1 cellular context compared by ENCODE assay signal in the genomic region with DNA sequence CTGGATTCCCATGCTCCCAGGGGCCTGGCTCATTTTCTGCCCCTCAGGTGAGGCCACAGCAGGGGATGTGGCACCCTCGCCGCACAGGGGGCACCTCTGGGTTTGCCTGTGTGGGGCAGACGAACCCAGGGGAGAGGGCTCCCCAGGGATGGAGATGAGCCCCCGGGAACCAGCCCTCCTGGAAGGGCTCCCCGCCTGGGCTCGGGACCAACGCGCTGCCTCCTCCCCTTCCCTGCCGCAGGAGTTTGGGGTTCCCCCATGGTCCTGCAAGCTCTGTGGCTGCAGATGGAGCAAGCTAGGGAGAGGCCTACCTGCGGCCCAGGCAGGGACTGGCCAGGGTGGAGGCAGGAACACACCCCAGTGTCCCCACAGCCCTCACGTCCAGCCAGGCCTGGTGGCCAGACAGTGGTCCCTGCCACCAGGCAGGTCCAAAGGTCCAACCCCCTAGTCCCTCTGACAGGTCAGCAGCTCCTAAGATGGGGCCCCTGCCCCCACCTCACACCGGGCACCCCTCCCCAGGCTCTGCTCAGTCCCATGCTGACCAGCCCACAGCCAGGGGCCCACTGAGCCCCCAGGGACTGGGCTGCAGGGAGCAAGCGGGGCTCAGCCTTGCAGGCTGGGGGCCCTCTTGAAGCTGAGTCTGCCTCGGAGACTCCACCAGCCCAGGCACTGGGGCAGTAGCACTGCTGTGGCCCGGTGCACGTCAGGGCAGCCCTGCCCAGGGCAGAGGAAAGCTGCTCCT.
TF ChIP-seq lines count a peak whose summit lies in the region.

No MANE protein-coding gene starts in this region.

TF ChIP-seq in HepG2, 621 proteins besides CTCF, POLR2A, EP300 and RAD21 (continued from another document and continues in another):
- TF ChIP-seq GLI4 (CRISPR knock-in tag; IDR thresholded peaks at IDR 0.05; ENCODE audit: borderline replicate concordance) = no peak
- TF ChIP-seq ISL2 (CRISPR knock-in tag; IDR thresholded peaks at IDR 0.05) = no peak
- no peak for TF ChIP-seq GZF1 (CRISPR knock-in tag; IDR thresholded peaks at IDR 0.05)
- TF ChIP-seq ZNF326 (CRISPR knock-in tag; IDR thresholded peaks at IDR 0.05; ENCODE audit: borderline replicate concordance) = no peak
- TF ChIP-seq KLF6 (CRISPR knock-in tag; IDR thresholded peaks at IDR 0.05) = no peak
- peak; percentile 14; the same call in 1 of the 2 replicates for TF ChIP-seq TAF1 (CRISPR knock-in tag; IDR thresholded peaks at IDR 0.05)
- no peak; the same call in none of the 2 replicates for TF ChIP-seq RXRA (CRISPR knock-in tag; IDR thresholded peaks at IDR 0.05)
- TF ChIP-seq KLF13 (CRISPR knock-in tag; IDR thresholded peaks at IDR 0.05) = no peak
- TF ChIP-seq, protein P1, sequence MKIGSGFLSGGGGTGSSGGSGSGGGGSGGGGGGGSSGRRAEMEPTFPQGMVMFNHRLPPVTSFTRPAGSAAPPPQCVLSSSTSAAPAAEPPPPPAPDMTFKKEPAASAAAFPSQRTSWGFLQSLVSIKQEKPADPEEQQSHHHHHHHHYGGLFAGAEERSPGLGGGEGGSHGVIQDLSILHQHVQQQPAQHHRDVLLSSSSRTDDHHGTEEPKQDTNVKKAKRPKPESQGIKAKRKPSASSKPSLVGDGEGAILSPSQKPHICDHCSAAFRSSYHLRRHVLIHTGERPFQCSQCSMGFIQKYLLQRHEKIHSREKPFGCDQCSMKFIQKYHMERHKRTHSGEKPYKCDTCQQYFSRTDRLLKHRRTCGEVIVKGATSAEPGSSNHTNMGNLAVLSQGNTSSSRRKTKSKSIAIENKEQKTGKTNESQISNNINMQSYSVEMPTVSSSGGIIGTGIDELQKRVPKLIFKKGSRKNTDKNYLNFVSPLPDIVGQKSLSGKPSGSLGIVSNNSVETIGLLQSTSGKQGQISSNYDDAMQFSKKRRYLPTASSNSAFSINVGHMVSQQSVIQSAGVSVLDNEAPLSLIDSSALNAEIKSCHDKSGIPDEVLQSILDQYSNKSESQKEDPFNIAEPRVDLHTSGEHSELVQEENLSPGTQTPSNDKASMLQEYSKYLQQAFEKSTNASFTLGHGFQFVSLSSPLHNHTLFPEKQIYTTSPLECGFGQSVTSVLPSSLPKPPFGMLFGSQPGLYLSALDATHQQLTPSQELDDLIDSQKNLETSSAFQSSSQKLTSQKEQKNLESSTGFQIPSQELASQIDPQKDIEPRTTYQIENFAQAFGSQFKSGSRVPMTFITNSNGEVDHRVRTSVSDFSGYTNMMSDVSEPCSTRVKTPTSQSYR (CRISPR knock-in tag; IDR thresholded peaks at IDR 0.05; ENCODE audit: borderline replicate concordance) = peak; percentile 90; the same call in 1 of the 2 replicates
- no peak for TF ChIP-seq NONO (IDR thresholded peaks at IDR 0.05)
- no peak for TF ChIP-seq NONO (CRISPR knock-in tag; conservative IDR thresholded peaks at IDR 0.05)
- TF ChIP-seq ZNF598 (CRISPR knock-in tag; IDR thresholded peaks at IDR 0.05; ENCODE audit: borderline replicate concordance) = peak; percentile 38; the same call in 1 of the 2 replicates
- no peak for TF ChIP-seq WIZ (CRISPR knock-in tag; IDR thresholded peaks at IDR 0.05)
- no peak for TF ChIP-seq ZNF24 (IDR thresholded peaks at IDR 0.05)
- TF ChIP-seq, protein P2, sequence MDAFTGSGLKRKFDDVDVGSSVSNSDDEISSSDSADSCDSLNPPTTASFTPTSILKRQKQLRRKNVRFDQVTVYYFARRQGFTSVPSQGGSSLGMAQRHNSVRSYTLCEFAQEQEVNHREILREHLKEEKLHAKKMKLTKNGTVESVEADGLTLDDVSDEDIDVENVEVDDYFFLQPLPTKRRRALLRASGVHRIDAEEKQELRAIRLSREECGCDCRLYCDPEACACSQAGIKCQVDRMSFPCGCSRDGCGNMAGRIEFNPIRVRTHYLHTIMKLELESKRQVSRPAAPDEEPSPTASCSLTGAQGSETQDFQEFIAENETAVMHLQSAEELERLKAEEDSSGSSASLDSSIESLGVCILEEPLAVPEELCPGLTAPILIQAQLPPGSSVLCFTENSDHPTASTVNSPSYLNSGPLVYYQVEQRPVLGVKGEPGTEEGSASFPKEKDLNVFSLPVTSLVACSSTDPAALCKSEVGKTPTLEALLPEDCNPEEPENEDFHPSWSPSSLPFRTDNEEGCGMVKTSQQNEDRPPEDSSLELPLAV (CRISPR knock-in tag; conservative IDR thresholded peaks at IDR 0.05; ENCODE audit: low read depth) = no peak
- no peak for TF ChIP-seq AGO1 (IDR thresholded peaks at IDR 0.05; ENCODE audit: low read depth, low read length, poor library complexity, severe bottlenecking)
- TF ChIP-seq SRF (IDR thresholded peaks at IDR 0.05; ENCODE audit: low read depth, low read length) = no peak
- peak; percentile 52; the same call in 1 of the 2 replicates for TF ChIP-seq ZNF547 (CRISPR knock-in tag; IDR thresholded peaks at IDR 0.05)
- TF ChIP-seq PRPF4 (IDR thresholded peaks at IDR 0.05; ENCODE audit: low read depth, low read length, poor library complexity, severe bottlenecking) = no peak
- TF ChIP-seq, protein P3, sequence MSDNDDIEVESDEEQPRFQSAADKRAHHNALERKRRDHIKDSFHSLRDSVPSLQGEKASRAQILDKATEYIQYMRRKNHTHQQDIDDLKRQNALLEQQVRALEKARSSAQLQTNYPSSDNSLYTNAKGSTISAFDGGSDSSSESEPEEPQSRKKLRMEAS (IDR thresholded peaks at IDR 0.05) = peak; percentile 27; the same call in 1 of the 2 replicates
- TF ChIP-seq SALL2 (CRISPR knock-in tag; IDR thresholded peaks at IDR 0.05) = no peak
- no peak for TF ChIP-seq RFX3 (CRISPR knock-in tag; IDR thresholded peaks at IDR 0.05)
- TF ChIP-seq ZNF781 (CRISPR knock-in tag; IDR thresholded peaks at IDR 0.05; ENCODE audit: borderline replicate concordance, not compliant biosample characterization) = no peak
- TF ChIP-seq, protein P4, sequence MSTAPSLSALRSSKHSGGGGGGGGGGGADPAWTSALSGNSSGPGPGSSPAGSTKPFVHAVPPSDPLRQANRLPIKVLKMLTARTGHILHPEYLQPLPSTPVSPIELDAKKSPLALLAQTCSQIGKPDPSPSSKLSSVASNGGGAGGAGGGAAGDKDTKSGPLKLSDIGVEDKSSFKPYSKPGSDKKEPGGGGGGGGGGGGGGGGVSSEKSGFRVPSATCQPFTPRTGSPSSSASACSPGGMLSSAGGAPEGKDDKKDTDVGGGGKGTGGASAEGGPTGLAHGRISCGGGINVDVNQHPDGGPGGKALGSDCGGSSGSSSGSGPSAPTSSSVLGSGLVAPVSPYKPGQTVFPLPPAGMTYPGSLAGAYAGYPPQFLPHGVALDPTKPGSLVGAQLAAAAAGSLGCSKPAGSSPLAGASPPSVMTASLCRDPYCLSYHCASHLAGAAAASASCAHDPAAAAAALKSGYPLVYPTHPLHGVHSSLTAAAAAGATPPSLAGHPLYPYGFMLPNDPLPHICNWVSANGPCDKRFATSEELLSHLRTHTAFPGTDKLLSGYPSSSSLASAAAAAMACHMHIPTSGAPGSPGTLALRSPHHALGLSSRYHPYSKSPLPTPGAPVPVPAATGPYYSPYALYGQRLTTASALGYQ (CRISPR knock-in tag; IDR thresholded peaks at IDR 0.05) = no peak
- no peak for TF ChIP-seq MBD4 (IDR thresholded peaks at IDR 0.05; ENCODE audit: borderline replicate concordance, low read length)
- TF ChIP-seq, protein P5, sequence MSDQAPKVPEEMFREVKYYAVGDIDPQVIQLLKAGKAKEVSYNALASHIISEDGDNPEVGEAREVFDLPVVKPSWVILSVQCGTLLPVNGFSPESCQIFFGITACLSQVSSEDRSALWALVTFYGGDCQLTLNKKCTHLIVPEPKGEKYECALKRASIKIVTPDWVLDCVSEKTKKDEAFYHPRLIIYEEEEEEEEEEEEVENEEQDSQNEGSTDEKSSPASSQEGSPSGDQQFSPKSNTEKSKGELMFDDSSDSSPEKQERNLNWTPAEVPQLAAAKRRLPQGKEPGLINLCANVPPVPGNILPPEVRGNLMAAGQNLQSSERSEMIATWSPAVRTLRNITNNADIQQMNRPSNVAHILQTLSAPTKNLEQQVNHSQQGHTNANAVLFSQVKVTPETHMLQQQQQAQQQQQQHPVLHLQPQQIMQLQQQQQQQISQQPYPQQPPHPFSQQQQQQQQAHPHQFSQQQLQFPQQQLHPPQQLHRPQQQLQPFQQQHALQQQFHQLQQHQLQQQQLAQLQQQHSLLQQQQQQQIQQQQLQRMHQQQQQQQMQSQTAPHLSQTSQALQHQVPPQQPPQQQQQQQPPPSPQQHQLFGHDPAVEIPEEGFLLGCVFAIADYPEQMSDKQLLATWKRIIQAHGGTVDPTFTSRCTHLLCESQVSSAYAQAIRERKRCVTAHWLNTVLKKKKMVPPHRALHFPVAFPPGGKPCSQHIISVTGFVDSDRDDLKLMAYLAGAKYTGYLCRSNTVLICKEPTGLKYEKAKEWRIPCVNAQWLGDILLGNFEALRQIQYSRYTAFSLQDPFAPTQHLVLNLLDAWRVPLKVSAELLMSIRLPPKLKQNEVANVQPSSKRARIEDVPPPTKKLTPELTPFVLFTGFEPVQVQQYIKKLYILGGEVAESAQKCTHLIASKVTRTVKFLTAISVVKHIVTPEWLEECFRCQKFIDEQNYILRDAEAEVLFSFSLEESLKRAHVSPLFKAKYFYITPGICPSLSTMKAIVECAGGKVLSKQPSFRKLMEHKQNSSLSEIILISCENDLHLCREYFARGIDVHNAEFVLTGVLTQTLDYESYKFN (CRISPR knock-in tag; conservative IDR thresholded peaks at IDR 0.05) = peak; percentile 77
- TF ChIP-seq, protein P6, sequence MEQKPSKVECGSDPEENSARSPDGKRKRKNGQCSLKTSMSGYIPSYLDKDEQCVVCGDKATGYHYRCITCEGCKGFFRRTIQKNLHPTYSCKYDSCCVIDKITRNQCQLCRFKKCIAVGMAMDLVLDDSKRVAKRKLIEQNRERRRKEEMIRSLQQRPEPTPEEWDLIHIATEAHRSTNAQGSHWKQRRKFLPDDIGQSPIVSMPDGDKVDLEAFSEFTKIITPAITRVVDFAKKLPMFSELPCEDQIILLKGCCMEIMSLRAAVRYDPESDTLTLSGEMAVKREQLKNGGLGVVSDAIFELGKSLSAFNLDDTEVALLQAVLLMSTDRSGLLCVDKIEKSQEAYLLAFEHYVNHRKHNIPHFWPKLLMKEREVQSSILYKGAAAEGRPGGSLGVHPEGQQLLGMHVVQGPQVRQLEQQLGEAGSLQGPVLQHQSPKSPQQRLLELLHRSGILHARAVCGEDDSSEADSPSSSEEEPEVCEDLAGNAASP (CRISPR knock-in tag; IDR thresholded peaks at IDR 0.05; ENCODE audit: borderline replicate concordance) = peak; percentile 44; the same call in 1 of the 2 replicates
- TF ChIP-seq, protein P7, sequence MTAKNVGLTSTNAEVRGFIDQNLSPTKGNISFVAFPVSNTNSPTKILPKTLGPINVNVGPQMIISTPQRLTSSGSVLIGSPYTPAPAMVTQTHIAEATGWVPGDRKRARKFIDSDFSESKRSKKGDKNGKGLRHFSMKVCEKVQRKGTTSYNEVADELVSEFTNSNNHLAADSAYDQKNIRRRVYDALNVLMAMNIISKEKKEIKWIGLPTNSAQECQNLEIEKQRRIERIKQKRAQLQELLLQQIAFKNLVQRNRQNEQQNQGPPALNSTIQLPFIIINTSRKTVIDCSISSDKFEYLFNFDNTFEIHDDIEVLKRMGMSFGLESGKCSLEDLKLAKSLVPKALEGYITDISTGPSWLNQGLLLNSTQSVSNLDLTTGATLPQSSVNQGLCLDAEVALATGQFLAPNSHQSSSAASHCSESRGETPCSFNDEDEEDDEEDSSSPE (CRISPR knock-in tag; IDR thresholded peaks at IDR 0.05) = no peak
- TF ChIP-seq ZFY (CRISPR knock-in tag; IDR thresholded peaks at IDR 0.05) = peak; percentile 70
- no peak for TF ChIP-seq ZNF44 (CRISPR knock-in tag; IDR thresholded peaks at IDR 0.05)
- TF ChIP-seq PLRG1 (conservative IDR thresholded peaks at IDR 0.05) = no peak
- no peak for TF ChIP-seq ZNF468 (CRISPR knock-in tag; IDR thresholded peaks at IDR 0.05)
- no peak for TF ChIP-seq NFRKB (IDR thresholded peaks at IDR 0.05)
- TF ChIP-seq ZNF7 (CRISPR knock-in tag; IDR thresholded peaks at IDR 0.05) = no peak
- TF ChIP-seq NRL (CRISPR knock-in tag; IDR thresholded peaks at IDR 0.05; ENCODE audit: borderline replicate concordance) = no peak
- no peak for TF ChIP-seq ZNF891 (CRISPR knock-in tag; IDR thresholded peaks at IDR 0.05)
- no peak for TF ChIP-seq SMYD3 (CRISPR knock-in tag; IDR thresholded peaks at IDR 0.05)
- no peak for TF ChIP-seq ZFP82 (CRISPR knock-in tag; IDR thresholded peaks at IDR 0.05; ENCODE audit: borderline replicate concordance)
- TF ChIP-seq ZNF83 (CRISPR knock-in tag; IDR thresholded peaks at IDR 0.05; ENCODE audit: borderline replicate concordance) = no peak
- TF ChIP-seq GATAD2A (CRISPR knock-in tag; IDR thresholded peaks at IDR 0.05) = peak; percentile 72
- no peak for TF ChIP-seq TBX3 (IDR thresholded peaks at IDR 0.05; ENCODE audit: borderline replicate concordance)
- TF ChIP-seq ZNF577 (CRISPR knock-in tag; IDR thresholded peaks at IDR 0.05; ENCODE audit: borderline replicate concordance, low read depth) = no peak
- TF ChIP-seq ZMAT3 (CRISPR knock-in tag; conservative IDR thresholded peaks at IDR 0.05) = no peak
- TF ChIP-seq, protein P8, sequence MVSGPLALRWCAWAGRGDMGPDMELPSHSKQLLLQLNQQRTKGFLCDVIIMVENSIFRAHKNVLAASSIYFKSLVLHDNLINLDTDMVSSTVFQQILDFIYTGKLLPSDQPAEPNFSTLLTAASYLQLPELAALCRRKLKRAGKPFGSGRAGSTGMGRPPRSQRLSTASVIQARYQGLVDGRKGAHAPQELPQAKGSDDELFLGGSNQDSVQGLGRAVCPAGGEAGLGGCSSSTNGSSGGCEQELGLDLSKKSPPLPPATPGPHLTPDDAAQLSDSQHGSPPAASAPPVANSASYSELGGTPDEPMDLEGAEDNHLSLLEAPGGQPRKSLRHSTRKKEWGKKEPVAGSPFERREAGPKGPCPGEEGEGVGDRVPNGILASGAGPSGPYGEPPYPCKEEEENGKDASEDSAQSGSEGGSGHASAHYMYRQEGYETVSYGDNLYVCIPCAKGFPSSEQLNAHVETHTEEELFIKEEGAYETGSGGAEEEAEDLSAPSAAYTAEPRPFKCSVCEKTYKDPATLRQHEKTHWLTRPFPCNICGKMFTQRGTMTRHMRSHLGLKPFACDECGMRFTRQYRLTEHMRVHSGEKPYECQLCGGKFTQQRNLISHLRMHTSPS (CRISPR knock-in tag; IDR thresholded peaks at IDR 0.05; ENCODE audit: low read depth) = peak; percentile 56; the same call in 1 of the 2 replicates
- TF ChIP-seq GFI1 (CRISPR knock-in tag; IDR thresholded peaks at IDR 0.05; ENCODE audit: borderline replicate concordance) = no peak
- TF ChIP-seq, protein P9, sequence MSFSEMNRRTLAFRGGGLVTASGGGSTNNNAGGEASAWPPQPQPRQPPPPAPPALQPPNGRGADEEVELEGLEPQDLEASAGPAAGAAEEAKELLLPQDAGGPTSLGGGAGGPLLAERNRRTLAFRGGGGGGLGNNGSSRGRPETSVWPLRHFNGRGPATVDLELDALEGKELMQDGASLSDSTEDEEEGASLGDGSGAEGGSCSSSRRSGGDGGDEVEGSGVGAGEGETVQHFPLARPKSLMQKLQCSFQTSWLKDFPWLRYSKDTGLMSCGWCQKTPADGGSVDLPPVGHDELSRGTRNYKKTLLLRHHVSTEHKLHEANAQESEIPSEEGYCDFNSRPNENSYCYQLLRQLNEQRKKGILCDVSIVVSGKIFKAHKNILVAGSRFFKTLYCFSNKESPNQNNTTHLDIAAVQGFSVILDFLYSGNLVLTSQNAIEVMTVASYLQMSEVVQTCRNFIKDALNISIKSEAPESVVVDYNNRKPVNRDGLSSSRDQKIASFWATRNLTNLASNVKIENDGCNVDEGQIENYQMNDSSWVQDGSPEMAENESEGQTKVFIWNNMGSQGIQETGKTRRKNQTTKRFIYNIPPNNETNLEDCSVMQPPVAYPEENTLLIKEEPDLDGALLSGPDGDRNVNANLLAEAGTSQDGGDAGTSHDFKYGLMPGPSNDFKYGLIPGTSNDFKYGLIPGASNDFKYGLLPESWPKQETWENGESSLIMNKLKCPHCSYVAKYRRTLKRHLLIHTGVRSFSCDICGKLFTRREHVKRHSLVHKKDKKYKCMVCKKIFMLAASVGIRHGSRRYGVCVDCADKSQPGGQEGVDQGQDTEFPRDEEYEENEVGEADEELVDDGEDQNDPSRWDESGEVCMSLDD (CRISPR knock-in tag; IDR thresholded peaks at IDR 0.05; ENCODE audit: borderline replicate concordance) = peak; percentile 91
